In genomic region chr5:2751592-2752021, GRCh38 we compare ENCODE assay signal across 8 cellular contexts. TPM values are rescaled to one million over a fixed set of nuclear protein-coding genes. Genes with fewer than 3 reads are reported as not detected.
A peak's percentile ranks its signal among the peaks of the same experiment; 100 is the strongest.
DNase-seq lines count a peak whose midpoint lies in the region; ATAC-seq, FAIRE-seq and TF ChIP-seq lines count a peak whose summit lies in the region.

IRX2 (minus strand) TSS chr5:2751677; CDS start chr5:2751413, 264 bp downstream.

- FAIRE-seq in astrocyte (lab: Jason Lieb, UNC) = no peak
- no peak for FAIRE-seq in HTR-8/SVneo (lab: Jason Lieb, UNC)

- WGBS in iPS DF 6.9 (ENCODE audit: insufficient coverage, insufficient read length) = no CpG with 5 or more reads among the region's 53 CpGs
- 0 to 3% (median 2%) methylated on average over 10 to 40 of the region's 53 CpGs for WGBS in stomach, 5 donors

- H3K9ac ChIP-seq in astrocyte (ENCODE audit: low read length) = peak within 1 kb of the TSS; percentile 90

- H4K20me1 ChIP-seq in astrocyte (ENCODE audit: insufficient read depth, low read length) = peaks cover 32% of the 10 kb centered on the region

- ATAC-seq in HG03159 (IDR thresholded peaks at IDR 0.05; ENCODE audit: unreplicated experiment) (no peak), GM21723 (IDR thresholded peaks at IDR 0.05; ENCODE audit: unreplicated experiment) (no peak)

- peaks cover 5% of the 10 kb centered on the region for H3K4me1 Mint-ChIP-seq in astrocyte (ENCODE audit: low read depth, unreplicated experiment)

- H3K9me3 ChIP-seq in astrocyte (ENCODE audit: insufficient read depth, low read depth, low read length) = no peaks in the 10 kb centered on the region
- H3K9me3 ChIP-seq in iPS DF 6.9 (ENCODE audit: control insufficient read depth, insufficient read depth, low read length) = no peaks in the 10 kb centered on the region
- H3K9me3 ChIP-seq in stomach = no peaks in the 10 kb centered on the region

- peaks cover 20% of the 10 kb centered on the region for H3K27me3 Mint-ChIP-seq in astrocyte (ENCODE audit: low read depth, unreplicated experiment)

- TF ChIP-seq CTCF in astrocyte (IDR thresholded peaks at IDR 0.05; ENCODE audit: insufficient read depth, low read depth, low read length) = no peak
- no peak for TF ChIP-seq CTCF in stomach (IDR thresholded peaks at IDR 0.05)

- peak within 1 kb of the TSS; percentile 60 for H2AFZ ChIP-seq in astrocyte (ENCODE audit: low read depth, low read length)

- H3K27ac ChIP-seq in astrocyte (ENCODE audit: low read depth, low read length) (peak within 1 kb of the TSS; percentile 79), iPS DF 6.9 (ENCODE audit: low read length) (no peak within 1 kb of the TSS), stomach (peak within 1 kb of the TSS; percentile 85 to 93 (median 89))

- peaks cover 11% of the 10 kb centered on the region for H3K9me3 Mint-ChIP-seq in astrocyte (ENCODE audit: unreplicated experiment)

- peak within 1 kb of the TSS; percentile 76 for H3K27ac Mint-ChIP-seq in astrocyte (ENCODE audit: unreplicated experiment)

- H3K36me3 ChIP-seq in astrocyte (ENCODE audit: insufficient read depth, low read length) = peaks cover 3% of the 10 kb centered on the region
- H3K36me3 ChIP-seq in iPS DF 6.9 (ENCODE audit: control insufficient read depth, insufficient read depth, low read length) = peaks cover 19% of the 10 kb centered on the region
- no peaks in the 10 kb centered on the region for H3K36me3 ChIP-seq in stomach

- H3K4me1 ChIP-seq in astrocyte (ENCODE audit: insufficient read depth, low read length) (peaks cover 18% of the 10 kb centered on the region), iPS DF 6.9 (ENCODE audit: control insufficient read depth, insufficient read depth, low read length) (peaks cover 6% of the 10 kb centered on the region), stomach (peaks cover 25 to 77% (median 53%) of the 10 kb centered on the region in 4 donors)

- intact Hi-C loops in stomach (cut with DNase I; ENCODE audit: low total_unique reads) = no loop called here

- no peak for TF ChIP-seq POLR2A in stomach (IDR thresholded peaks at IDR 0.05)

- peaks cover 10% of the 10 kb centered on the region for H3K36me3 Mint-ChIP-seq in astrocyte (ENCODE audit: low read depth, unreplicated experiment)

- peaks cover 6% of the 10 kb centered on the region for H3K27me3 ChIP-seq in astrocyte (ENCODE audit: insufficient read depth, low read length)
- peaks cover 16% of the 10 kb centered on the region for H3K27me3 ChIP-seq in iPS DF 6.9 (ENCODE audit: control insufficient read depth, insufficient read depth, low read length)
- peaks cover 35 to 98% (median 84%) of the 10 kb centered on the region in 3 donors for H3K27me3 ChIP-seq in stomach

- H3K79me2 ChIP-seq in astrocyte (ENCODE audit: insufficient read depth, low read length) = peaks cover 56% of the 10 kb centered on the region

- no peak for TF ChIP-seq EP300 in stomach (IDR thresholded peaks at IDR 0.05)

- H3K4me2 ChIP-seq in astrocyte (ENCODE audit: low read length) = peak within 1 kb of the TSS; percentile 82

- H3K4me3 Mint-ChIP-seq in astrocyte (ENCODE audit: unreplicated experiment) = peak within 1 kb of the TSS; percentile 90

- DNase-seq in 8988T = peak; percentile 36
- DNase-seq in LHCN-M2 (ENCODE audit: low read depth) = peak; percentile 83
- DNase-seq in astrocyte (ENCODE audit: low read depth) = peak; percentile 96
- DNase-seq in iPS DF 6.9 (ENCODE audit: low read depth, low spot score) = peak; percentile 83
- DNase-seq in stomach = peak; percentile 93
- DNase-seq in HTR-8/SVneo (ENCODE audit: insufficient read length, low spot score) = no peak

- peak within 1 kb of the TSS; percentile 77 for H3K4me3 ChIP-seq in astrocyte (ENCODE audit: insufficient read depth, low read depth, low read length)
- peak within 1 kb of the TSS; percentile 99 for H3K4me3 ChIP-seq in iPS DF 6.9 (ENCODE audit: low read length)
- peak within 1 kb of the TSS; percentile 49 to 68 (median 58) for H3K4me3 ChIP-seq in stomach

RNA-seq across cellular contexts. Expression of gene IRX2, which starts in this region (rescaled TPM):
- total RNA-seq in LHCN-M2 (2014; rRNA removed) = 5.3 and 6.7 TPM in 2 replicates
- polyA plus RNA-seq in LHCN-M2 (2012) = 2.0 TPM
- 6.7 and 7.0 TPM in 2 replicates for total RNA-seq in astrocyte
- total RNA-seq in stomach = 100 to 1,000 TPM in 1 of 5 donors, 10 to 100 TPM in 2, 1 to 10 TPM in 1, not detected in 1; 7.0 to 143 (median 40.7) TPM
- polyA plus RNA-seq in stomach = 1 to 10 TPM; 7.0 to 8.6 (median 8.2) TPM
